13 cellular contexts compared by ENCODE assay signal in genomic region chr11:134266841-134267251, GRCh38. TPM values are rescaled to one million over a fixed set of nuclear protein-coding genes. Genes with fewer than 3 reads are reported as not detected.
DNase-seq lines count a peak whose midpoint lies in the region; ATAC-seq and TF ChIP-seq lines count a peak whose summit lies in the region.
"Had no signal": no experiment of that assay in that cellular context is flagged by ENCODE, and none has a peak within 500 bp of the region (broad histone marks: within the 10 kb centered on the region; RNA-seq: fewer than 3 reads in every experiment).

No MANE protein-coding gene starts in this region.

- H3K4me3 ChIP-seq in fibroblast of the aortic adventitia (ENCODE audit: low read depth, low read length) = no peak overlapping the region
- H3K4me3 ChIP-seq in skin epidermis = no peak overlapping the region
- H3K4me3 ChIP-seq: tibial artery had no signal

- H3K27ac ChIP-seq in skin epidermis = peak overlapping the region in 12 of 21 experiments; percentile 5 to 69 (median 38)
- H3K27ac ChIP-seq: 22Rv1, tibial artery had no signal

- no peak for TF ChIP-seq CTCF in fibroblast of the aortic adventitia (IDR thresholded peaks at IDR 0.05; ENCODE audit: insufficient read depth, low read length)

- DNase-seq in SIG-M5 treated with dmso at 0.1 percent for 504 hours (lab: John Stamatoyannopoulos, UW; ENCODE audit: unreplicated experiment) (peak; percentile 15), SIG-M5 (lab: John Stamatoyannopoulos, UW) (no peak), SK-MEL-5 (ENCODE audit: low read depth, low spot score) (peak; percentile 44), fibroblast of the aortic adventitia (ENCODE audit: low read depth) (peak; percentile 75)
- DNase-seq: activated naive CD8-positive, alpha-beta T cell treated with anti-CD3 and anti-CD28 coated beads for 36 hours; naive B cell; stimulated activated CD4-positive, alpha-beta T cell treated with anti-CD3 and anti-CD28 coated beads, Interleukin-4, amount 100 ng/mL, for 24 hours; tibial artery had no signal

- in situ Hi-C loops in SK-MEL-5 (cut with HindIII; ENCODE audit: low pct_unique_long_range_greater_than_20kb, low sequenced_read_pairs) = no loop called here

- ATAC-seq in GM18502 (IDR thresholded peaks at IDR 0.05; ENCODE audit: poor library complexity, unreplicated experiment) = no peak
- ATAC-seq in GM18909 (IDR thresholded peaks at IDR 0.05; ENCODE audit: poor library complexity, unreplicated experiment) = no peak
- no peak for ATAC-seq in HG02642 (IDR thresholded peaks at IDR 0.05; ENCODE audit: poor library complexity, unreplicated experiment)

RNA-seq across cellular contexts. Expression of gene GLB1L3, which starts 9.3 kb away (rescaled TPM):
- total RNA-seq in SK-MEL-5 (2014; rRNA removed; shearing (Covaris generic)) = 0.40 and 0.69 TPM in 2 replicates
- polyA plus RNA-seq in SK-MEL-5 (2015; cell fraction: cytosol; rRNA removed) = 0.37 and 0.77 TPM in 2 replicates
- polyA plus RNA-seq in SK-MEL-5 (2015; cell fraction: nucleus; rRNA removed) = 1.3 and 1.6 TPM in 2 replicates
- not detected in 2 replicates for total RNA-seq in fibroblast of the aortic adventitia (ENCODE audit: low replicate concordance)

RNA-seq across cellular contexts. Expression of gene ACAD8, which starts 13.5 kb away (rescaled TPM):
- total RNA-seq in SK-MEL-5 (2014; rRNA removed; shearing (Covaris generic)) = 12.7 and 14.5 TPM in 2 replicates
- polyA plus RNA-seq in SK-MEL-5 (2015; cell fraction: cytosol; rRNA removed) = 17.4 and 23.1 TPM in 2 replicates
- polyA plus RNA-seq in SK-MEL-5 (2015; cell fraction: nucleus; rRNA removed) = 119 and 135 TPM in 2 replicates
- 15.2 and 17.3 TPM in 2 replicates for total RNA-seq in fibroblast of the aortic adventitia (ENCODE audit: low replicate concordance)

RNA-seq across cellular contexts. Expression of gene THYN1, which starts 13.7 kb away (rescaled TPM):
- total RNA-seq in SK-MEL-5 (2014; rRNA removed; shearing (Covaris generic)) = 19.7 and 25.3 TPM in 2 replicates
- polyA plus RNA-seq in SK-MEL-5 (2015; cell fraction: cytosol; rRNA removed) = 13.2 and 16.6 TPM in 2 replicates
- polyA plus RNA-seq in SK-MEL-5 (2015; cell fraction: nucleus; rRNA removed) = 45.8 and 51.5 TPM in 2 replicates
- 25.0 and 54.5 TPM in 2 replicates for total RNA-seq in fibroblast of the aortic adventitia (ENCODE audit: low replicate concordance)

RNA-seq across cellular contexts. Expression of gene VPS26B, which starts 42.4 kb away (rescaled TPM):
- total RNA-seq in SK-MEL-5 (2014; rRNA removed; shearing (Covaris generic)) = 22.3 and 23.0 TPM in 2 replicates
- 25.5 and 28.2 TPM in 2 replicates for polyA plus RNA-seq in SK-MEL-5 (2015; cell fraction: cytosol; rRNA removed)
- 80.3 and 80.5 TPM in 2 replicates for polyA plus RNA-seq in SK-MEL-5 (2015; cell fraction: nucleus; rRNA removed)
- 41.7 and 43.3 TPM in 2 replicates for total RNA-seq in fibroblast of the aortic adventitia (ENCODE audit: low replicate concordance)

RNA-seq across cellular contexts. Expression of gene NCAPD3, which starts 43.1 kb away (rescaled TPM):
- total RNA-seq in SK-MEL-5 (2014; rRNA removed; shearing (Covaris generic)) = 13.4 and 15.3 TPM in 2 replicates
- polyA plus RNA-seq in SK-MEL-5 (2015; cell fraction: cytosol; rRNA removed) = 22.0 and 25.7 TPM in 2 replicates
- 54.4 and 72.5 TPM in 2 replicates for polyA plus RNA-seq in SK-MEL-5 (2015; cell fraction: nucleus; rRNA removed)
- 10.8 and 29.7 TPM in 2 replicates for total RNA-seq in fibroblast of the aortic adventitia (ENCODE audit: low replicate concordance)
